Comparison of ENCODE assay signal across 24 cellular contexts in the genomic region with DNA sequence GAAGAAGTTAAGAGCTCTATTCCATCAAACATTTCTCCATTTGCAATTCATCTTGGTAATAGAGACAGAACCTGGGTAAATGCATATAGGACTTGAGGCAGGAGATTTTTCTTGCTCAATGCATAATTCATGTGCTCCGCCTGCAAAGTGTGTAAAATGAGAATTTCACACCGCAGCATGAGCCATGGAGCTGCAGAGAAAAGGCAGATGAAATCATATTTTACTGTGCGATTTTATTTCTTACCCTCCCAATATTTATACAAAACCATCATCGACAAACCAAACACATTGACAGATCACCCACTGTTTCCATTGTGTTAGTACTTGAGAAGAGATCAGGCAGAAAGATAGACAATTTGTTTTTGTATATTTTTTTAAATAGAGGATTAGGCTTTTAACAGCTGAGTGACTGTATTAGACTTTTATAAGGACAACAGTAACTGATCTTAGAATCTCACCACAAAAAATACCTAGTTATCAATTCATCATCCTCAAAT.
"Had no signal": no experiment of that assay in that cellular context is flagged by ENCODE, and none has a peak within 500 bp of the region (broad histone marks: within the 10 kb centered on the region; RNA-seq: fewer than 3 reads in every experiment).

No MANE protein-coding gene starts in this region.

- H3K4me3 ChIP-seq: breast epithelium, colonic mucosa had no signal

- H3K27ac ChIP-seq: breast epithelium, colonic mucosa, VCaP had no signal

- DNase-seq: activated CD4-positive, alpha-beta memory T cell treated with anti-CD3 and anti-CD28 coated beads, Interleukin-2, amount 10 ng/mL, durations not matched to agents 7 days and 5 days; activated CD4-positive, alpha-beta T cell treated with anti-CD3 and anti-CD28 coated beads for 36 hours; activated CD4-positive, alpha-beta T cell treated with anti-CD3 and anti-CD28 coated beads, Interleukin-2, amount 50 U/mL, for 1 hour; activated gamma-delta T cell; activated naive CD4-positive, alpha-beta T cell treated with anti-CD3 and anti-CD28 coated beads for 36 hours; activated naive CD8-positive, alpha-beta T cell treated with anti-CD3 and anti-CD28 coated beads for 36 hours; activated T-cell treated with anti-CD3 and anti-CD28 coated beads for 4 hours; activated T-cell treated with anti-CD3 and anti-CD28 coated beads, Interleukin-2, amount 50 U/mL, for 48 hours; caudate nucleus; colonic mucosa; KG1; NCI-H1048; NCI-H187; NCI-H446; NCI-H524; NK-92 treated with Interleukin-12 subunit alpha and Interleukin-12 subunit beta, amount 100 ng/mL, for 24 hours; OCI-M1; RPMI8226; SHP77; T-cell; T-helper 2 cell; T1000 had no signal
